ENCODE assay signal across 1 cellular context in genomic region chr2:96832751-96833507, GRCh38.
TF ChIP-seq lines count a peak whose summit lies in the region.

No MANE protein-coding gene starts in this region.

TF ChIP-seq in HEK293, 187 proteins besides CTCF, POLR2A, EP300 and RAD21 (continued from another document):
- TF ChIP-seq, protein P1, sequence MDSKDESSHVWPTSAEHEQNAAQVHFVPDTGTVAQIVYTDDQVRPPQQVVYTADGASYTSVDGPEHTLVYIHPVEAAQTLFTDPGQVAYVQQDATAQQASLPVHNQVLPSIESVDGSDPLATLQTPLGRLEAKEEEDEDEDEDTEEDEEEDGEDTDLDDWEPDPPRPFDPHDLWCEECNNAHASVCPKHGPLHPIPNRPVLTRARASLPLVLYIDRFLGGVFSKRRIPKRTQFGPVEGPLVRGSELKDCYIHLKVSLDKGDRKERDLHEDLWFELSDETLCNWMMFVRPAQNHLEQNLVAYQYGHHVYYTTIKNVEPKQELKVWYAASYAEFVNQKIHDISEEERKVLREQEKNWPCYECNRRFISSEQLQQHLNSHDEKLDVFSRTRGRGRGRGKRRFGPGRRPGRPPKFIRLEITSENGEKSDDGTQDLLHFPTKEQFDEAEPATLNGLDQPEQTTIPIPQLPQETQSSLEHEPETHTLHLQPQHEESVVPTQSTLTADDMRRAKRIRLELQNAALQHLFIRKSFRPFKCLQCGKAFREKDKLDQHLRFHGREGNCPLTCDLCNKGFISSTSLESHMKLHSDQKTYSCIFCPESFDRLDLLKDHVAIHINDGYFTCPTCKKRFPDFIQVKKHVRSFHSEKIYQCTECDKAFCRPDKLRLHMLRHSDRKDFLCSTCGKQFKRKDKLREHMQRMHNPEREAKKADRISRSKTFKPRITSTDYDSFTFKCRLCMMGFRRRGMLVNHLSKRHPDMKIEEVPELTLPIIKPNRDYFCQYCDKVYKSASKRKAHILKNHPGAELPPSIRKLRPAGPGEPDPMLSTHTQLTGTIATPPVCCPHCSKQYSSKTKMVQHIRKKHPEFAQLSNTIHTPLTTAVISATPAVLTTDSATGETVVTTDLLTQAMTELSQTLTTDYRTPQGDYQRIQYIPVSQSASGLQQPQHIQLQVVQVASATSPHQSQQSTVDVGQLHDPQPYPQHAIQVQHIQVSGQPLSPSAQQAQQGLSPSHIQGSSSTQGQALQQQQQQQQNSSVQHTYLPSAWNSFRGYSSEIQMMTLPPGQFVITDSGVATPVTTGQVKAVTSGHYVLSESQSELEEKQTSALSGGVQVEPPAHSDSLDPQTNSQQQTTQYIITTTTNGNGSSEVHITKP (tag by site-specific recombination; IDR thresholded peaks at IDR 0.05), result 0 out of 2 replicates have a peak, but pooled peaks have one; percentile 13
- TF ChIP-seq ZNF707 (tag by site-specific recombination; IDR thresholded peaks at IDR 0.05) (no peak), ZEB2 (tag by site-specific recombination; IDR thresholded peaks at IDR 0.05) (no peak), ZNF335 (tag by site-specific recombination; conservative IDR thresholded peaks at IDR 0.05) (no peak), ZSCAN5A (tag by site-specific recombination; IDR thresholded peaks at IDR 0.05) (no peak), ZNF423 (tag by site-specific recombination; IDR thresholded peaks at IDR 0.05) (no peak), GLI2 (tag by site-specific recombination; IDR thresholded peaks at IDR 0.05; ENCODE audit: borderline replicate concordance, low read depth) (no peak), ZFHX2 (tag by site-specific recombination; conservative IDR thresholded peaks at IDR 0.05) (no peak), ZBTB8A (tag by site-specific recombination; IDR thresholded peaks at IDR 0.05) (no peak), ZSCAN18 (tag by site-specific recombination; IDR thresholded peaks at IDR 0.05) (no peak), ZNF624 (tag by site-specific recombination; IDR thresholded peaks at IDR 0.05) (no peak), GLIS2 (tag by site-specific recombination; IDR thresholded peaks at IDR 0.05) (no peak), ZNF654 (tag by site-specific recombination; IDR thresholded peaks at IDR 0.05; ENCODE audit: low read depth) (no peak), ZNF510 (tag by site-specific recombination; IDR thresholded peaks at IDR 0.05; ENCODE audit: insufficient replicate concordance) (no peak), SCRT1 (tag by site-specific recombination; IDR thresholded peaks at IDR 0.05; ENCODE audit: borderline replicate concordance) (0 out of 2 replicates have a peak, but pooled peaks have one; percentile 30), REPIN1 (tag by site-specific recombination; IDR thresholded peaks at IDR 0.05; ENCODE audit: low read depth) (no peak), ZNF169 (tag by site-specific recombination; IDR thresholded peaks at IDR 0.05) (no peak), ZNF350 (tag by site-specific recombination; IDR thresholded peaks at IDR 0.05) (no peak), PRDM2 (tag by site-specific recombination; IDR thresholded peaks at IDR 0.05; ENCODE audit: borderline replicate concordance) (no peak), ZNF404 (tag by site-specific recombination; IDR thresholded peaks at IDR 0.05) (no peak), ZNF521 (tag by site-specific recombination; IDR thresholded peaks at IDR 0.05) (no peak), ZBTB17 (tag by site-specific recombination; IDR thresholded peaks at IDR 0.05) (no peak), ZIC2 (tag by site-specific recombination; IDR thresholded peaks at IDR 0.05) (peak; percentile 77), HIC1 (tag by site-specific recombination; IDR thresholded peaks at IDR 0.05) (no peak), KLF17 (tag by site-specific recombination; IDR thresholded peaks at IDR 0.05) (no peak), GLIS1 (tag by site-specific recombination; IDR thresholded peaks at IDR 0.05) (peak; percentile 56), ZNF621 (tag by site-specific recombination; IDR thresholded peaks at IDR 0.05) (no peak), BCL6B (tag by site-specific recombination; IDR thresholded peaks at IDR 0.05) (no peak), ZNF561 (tag by site-specific recombination; IDR thresholded peaks at IDR 0.05; ENCODE audit: borderline replicate concordance) (no peak), KLF7 (tag by site-specific recombination; IDR thresholded peaks at IDR 0.05; ENCODE audit: borderline replicate concordance) (no peak), ZNF670 (tag by site-specific recombination; IDR thresholded peaks at IDR 0.05; ENCODE audit: low read depth) (no peak), YY1 (tag by site-specific recombination; IDR thresholded peaks at IDR 0.05) (no peak)
- TF ChIP-seq, protein P2, sequence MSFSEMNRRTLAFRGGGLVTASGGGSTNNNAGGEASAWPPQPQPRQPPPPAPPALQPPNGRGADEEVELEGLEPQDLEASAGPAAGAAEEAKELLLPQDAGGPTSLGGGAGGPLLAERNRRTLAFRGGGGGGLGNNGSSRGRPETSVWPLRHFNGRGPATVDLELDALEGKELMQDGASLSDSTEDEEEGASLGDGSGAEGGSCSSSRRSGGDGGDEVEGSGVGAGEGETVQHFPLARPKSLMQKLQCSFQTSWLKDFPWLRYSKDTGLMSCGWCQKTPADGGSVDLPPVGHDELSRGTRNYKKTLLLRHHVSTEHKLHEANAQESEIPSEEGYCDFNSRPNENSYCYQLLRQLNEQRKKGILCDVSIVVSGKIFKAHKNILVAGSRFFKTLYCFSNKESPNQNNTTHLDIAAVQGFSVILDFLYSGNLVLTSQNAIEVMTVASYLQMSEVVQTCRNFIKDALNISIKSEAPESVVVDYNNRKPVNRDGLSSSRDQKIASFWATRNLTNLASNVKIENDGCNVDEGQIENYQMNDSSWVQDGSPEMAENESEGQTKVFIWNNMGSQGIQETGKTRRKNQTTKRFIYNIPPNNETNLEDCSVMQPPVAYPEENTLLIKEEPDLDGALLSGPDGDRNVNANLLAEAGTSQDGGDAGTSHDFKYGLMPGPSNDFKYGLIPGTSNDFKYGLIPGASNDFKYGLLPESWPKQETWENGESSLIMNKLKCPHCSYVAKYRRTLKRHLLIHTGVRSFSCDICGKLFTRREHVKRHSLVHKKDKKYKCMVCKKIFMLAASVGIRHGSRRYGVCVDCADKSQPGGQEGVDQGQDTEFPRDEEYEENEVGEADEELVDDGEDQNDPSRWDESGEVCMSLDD (tag by site-specific recombination; IDR thresholded peaks at IDR 0.05), result no peak
